ENCODE assay signal across 1 cellular context in the genomic region with DNA sequence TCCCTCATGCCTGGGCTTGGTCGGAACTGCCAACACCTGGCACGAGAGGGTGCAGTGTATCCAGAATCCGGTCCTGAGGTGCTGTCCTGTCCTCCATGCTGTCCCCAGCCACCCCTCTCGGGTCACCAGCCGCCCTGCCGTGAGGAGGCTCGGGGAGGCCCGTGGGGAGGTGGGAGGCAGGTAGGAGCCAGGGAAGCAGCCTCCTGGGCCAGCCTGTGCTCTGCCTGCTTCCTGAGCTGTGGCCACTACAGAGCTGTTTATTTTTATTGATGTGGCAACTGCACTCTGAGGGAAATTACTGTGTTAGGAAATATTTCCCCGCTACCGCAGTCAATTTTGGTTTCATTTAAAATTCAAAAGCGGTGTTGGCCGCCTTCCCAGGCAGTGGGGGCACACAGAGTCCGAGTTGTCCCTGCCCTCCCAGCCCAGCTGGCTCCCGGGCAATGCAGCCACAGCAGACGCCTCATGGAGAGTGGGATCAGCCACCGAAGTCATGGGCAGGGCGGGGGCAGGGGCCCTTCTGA.
TF ChIP-seq lines count a peak whose summit lies in the region.

No MANE protein-coding gene starts in this region.

TF ChIP-seq in HEK293, 187 proteins besides CTCF, POLR2A, EP300 and RAD21 (continued from another document):
- TF ChIP-seq, protein P1, sequence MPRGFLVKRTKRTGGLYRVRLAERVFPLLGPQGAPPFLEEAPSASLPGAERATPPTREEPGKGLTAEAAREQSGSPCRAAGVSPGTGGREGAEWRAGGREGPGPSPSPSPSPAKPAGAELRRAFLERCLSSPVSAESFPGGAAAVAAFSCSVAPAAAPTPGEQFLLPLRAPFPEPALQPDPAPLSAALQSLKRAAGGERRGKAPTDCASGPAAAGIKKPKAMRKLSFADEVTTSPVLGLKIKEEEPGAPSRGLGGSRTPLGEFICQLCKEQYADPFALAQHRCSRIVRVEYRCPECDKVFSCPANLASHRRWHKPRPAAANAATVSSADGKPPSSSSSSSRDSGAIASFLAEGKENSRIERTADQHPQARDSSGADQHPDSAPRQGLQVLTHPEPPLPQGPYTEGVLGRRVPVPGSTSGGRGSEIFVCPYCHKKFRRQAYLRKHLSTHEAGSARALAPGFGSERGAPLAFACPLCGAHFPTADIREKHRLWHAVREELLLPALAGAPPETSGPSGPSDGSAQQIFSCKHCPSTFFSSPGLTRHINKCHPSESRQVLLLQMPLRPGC (tag by site-specific recombination; IDR thresholded peaks at IDR 0.05), result no peak
- TF ChIP-seq BCL11A (tag by site-specific recombination; IDR thresholded peaks at IDR 0.05; ENCODE audit: low read depth) (no peak), ZIC2 (tag by site-specific recombination; IDR thresholded peaks at IDR 0.05) (peak; percentile 49), ZNF426 (tag by site-specific recombination; IDR thresholded peaks at IDR 0.05) (no peak), ZNF792 (tag by site-specific recombination; IDR thresholded peaks at IDR 0.05) (no peak), ZNF544 (tag by site-specific recombination; IDR thresholded peaks at IDR 0.05) (no peak), ZNF768 (tag by site-specific recombination; IDR thresholded peaks at IDR 0.05) (no peak), ZNF169 (tag by site-specific recombination; IDR thresholded peaks at IDR 0.05) (no peak), ZFP41 (tag by site-specific recombination; IDR thresholded peaks at IDR 0.05; ENCODE audit: borderline replicate concordance) (no peak), ZNF48 (tag by site-specific recombination; IDR thresholded peaks at IDR 0.05) (no peak), ZFHX2 (tag by site-specific recombination; conservative IDR thresholded peaks at IDR 0.05) (no peak), KLF7 (tag by site-specific recombination; IDR thresholded peaks at IDR 0.05; ENCODE audit: borderline replicate concordance) (no peak), GLIS1 (tag by site-specific recombination; IDR thresholded peaks at IDR 0.05) (peak; percentile 70), ZNF571 (tag by site-specific recombination; IDR thresholded peaks at IDR 0.05) (no peak), ZNF24 (tag by site-specific recombination; IDR thresholded peaks at IDR 0.05) (no peak), ZNF140 (tag by site-specific recombination; IDR thresholded peaks at IDR 0.05) (no peak), ZNF785 (tag by site-specific recombination; IDR thresholded peaks at IDR 0.05) (no peak), IKZF3 (tag by site-specific recombination; IDR thresholded peaks at IDR 0.05) (0 out of 2 replicates have a peak, but pooled peaks have one; percentile 13), ZNF174 (tag by site-specific recombination; IDR thresholded peaks at IDR 0.05) (no peak), ZNF580 (tag by site-specific recombination; IDR thresholded peaks at IDR 0.05) (no peak), SALL2 (tag by site-specific recombination; IDR thresholded peaks at IDR 0.05; ENCODE audit: borderline replicate concordance) (no peak), ZNF132 (tag by site-specific recombination; IDR thresholded peaks at IDR 0.05; ENCODE audit: borderline replicate concordance) (no peak), ZEB2 (tag by site-specific recombination; IDR thresholded peaks at IDR 0.05) (0 out of 2 replicates have a peak, but pooled peaks have one; percentile 35), ZNF112 (tag by site-specific recombination; IDR thresholded peaks at IDR 0.05) (no peak), ZBTB8A (tag by site-specific recombination; IDR thresholded peaks at IDR 0.05) (no peak), ZSCAN4 (tag by site-specific recombination; IDR thresholded peaks at IDR 0.05) (no peak), ZNF311 (tag by site-specific recombination; IDR thresholded peaks at IDR 0.05; ENCODE audit: borderline replicate concordance) (no peak), ZNF623 (tag by site-specific recombination; IDR thresholded peaks at IDR 0.05) (no peak), ZNF223 (tag by site-specific recombination; IDR thresholded peaks at IDR 0.05) (no peak), ZNF791 (tag by site-specific recombination; IDR thresholded peaks at IDR 0.05) (no peak), ZNF473 (tag by site-specific recombination; IDR thresholded peaks at IDR 0.05) (no peak), OSR2 (tag by site-specific recombination; IDR thresholded peaks at IDR 0.05) (peak; percentile 84), ZFP69B (tag by site-specific recombination; IDR thresholded peaks at IDR 0.05) (no peak), ZNF549 (tag by site-specific recombination; IDR thresholded peaks at IDR 0.05) (no peak), ZNF776 (tag by site-specific recombination; IDR thresholded peaks at IDR 0.05; ENCODE audit: borderline replicate concordance) (no peak), SETDB1 (IDR thresholded peaks at IDR 0.05; ENCODE audit: insufficient read length, low read length) (no peak), ZNF610 (tag by site-specific recombination; IDR thresholded peaks at IDR 0.05; ENCODE audit: borderline replicate concordance) (no peak), ZBTB48 (tag by site-specific recombination; IDR thresholded peaks at IDR 0.05) (no peak), ZNF239 (tag by site-specific recombination; IDR thresholded peaks at IDR 0.05) (no peak), ZNF670 (tag by site-specific recombination; IDR thresholded peaks at IDR 0.05; ENCODE audit: low read depth) (no peak), ZNF600 (tag by site-specific recombination; IDR thresholded peaks at IDR 0.05) (no peak), ZBTB21 (tag by site-specific recombination; IDR thresholded peaks at IDR 0.05) (no peak), PRDM6 (tag by site-specific recombination; IDR thresholded peaks at IDR 0.05) (no peak)
- TF ChIP-seq, protein P2, sequence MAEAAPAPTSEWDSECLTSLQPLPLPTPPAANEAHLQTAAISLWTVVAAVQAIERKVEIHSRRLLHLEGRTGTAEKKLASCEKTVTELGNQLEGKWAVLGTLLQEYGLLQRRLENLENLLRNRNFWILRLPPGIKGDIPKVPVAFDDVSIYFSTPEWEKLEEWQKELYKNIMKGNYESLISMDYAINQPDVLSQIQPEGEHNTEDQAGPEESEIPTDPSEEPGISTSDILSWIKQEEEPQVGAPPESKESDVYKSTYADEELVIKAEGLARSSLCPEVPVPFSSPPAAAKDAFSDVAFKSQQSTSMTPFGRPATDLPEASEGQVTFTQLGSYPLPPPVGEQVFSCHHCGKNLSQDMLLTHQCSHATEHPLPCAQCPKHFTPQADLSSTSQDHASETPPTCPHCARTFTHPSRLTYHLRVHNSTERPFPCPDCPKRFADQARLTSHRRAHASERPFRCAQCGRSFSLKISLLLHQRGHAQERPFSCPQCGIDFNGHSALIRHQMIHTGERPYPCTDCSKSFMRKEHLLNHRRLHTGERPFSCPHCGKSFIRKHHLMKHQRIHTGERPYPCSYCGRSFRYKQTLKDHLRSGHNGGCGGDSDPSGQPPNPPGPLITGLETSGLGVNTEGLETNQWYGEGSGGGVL (tag by site-specific recombination; IDR thresholded peaks at IDR 0.05), result peak; percentile 27
- TF ChIP-seq, protein P3, sequence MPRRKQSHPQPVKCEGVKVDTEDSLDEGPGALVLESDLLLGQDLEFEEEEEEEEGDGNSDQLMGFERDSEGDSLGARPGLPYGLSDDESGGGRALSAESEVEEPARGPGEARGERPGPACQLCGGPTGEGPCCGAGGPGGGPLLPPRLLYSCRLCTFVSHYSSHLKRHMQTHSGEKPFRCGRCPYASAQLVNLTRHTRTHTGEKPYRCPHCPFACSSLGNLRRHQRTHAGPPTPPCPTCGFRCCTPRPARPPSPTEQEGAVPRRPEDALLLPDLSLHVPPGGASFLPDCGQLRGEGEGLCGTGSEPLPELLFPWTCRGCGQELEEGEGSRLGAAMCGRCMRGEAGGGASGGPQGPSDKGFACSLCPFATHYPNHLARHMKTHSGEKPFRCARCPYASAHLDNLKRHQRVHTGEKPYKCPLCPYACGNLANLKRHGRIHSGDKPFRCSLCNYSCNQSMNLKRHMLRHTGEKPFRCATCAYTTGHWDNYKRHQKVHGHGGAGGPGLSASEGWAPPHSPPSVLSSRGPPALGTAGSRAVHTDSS (tag by site-specific recombination; IDR thresholded peaks at IDR 0.05), result no peak
- TF ChIP-seq, protein P4, sequence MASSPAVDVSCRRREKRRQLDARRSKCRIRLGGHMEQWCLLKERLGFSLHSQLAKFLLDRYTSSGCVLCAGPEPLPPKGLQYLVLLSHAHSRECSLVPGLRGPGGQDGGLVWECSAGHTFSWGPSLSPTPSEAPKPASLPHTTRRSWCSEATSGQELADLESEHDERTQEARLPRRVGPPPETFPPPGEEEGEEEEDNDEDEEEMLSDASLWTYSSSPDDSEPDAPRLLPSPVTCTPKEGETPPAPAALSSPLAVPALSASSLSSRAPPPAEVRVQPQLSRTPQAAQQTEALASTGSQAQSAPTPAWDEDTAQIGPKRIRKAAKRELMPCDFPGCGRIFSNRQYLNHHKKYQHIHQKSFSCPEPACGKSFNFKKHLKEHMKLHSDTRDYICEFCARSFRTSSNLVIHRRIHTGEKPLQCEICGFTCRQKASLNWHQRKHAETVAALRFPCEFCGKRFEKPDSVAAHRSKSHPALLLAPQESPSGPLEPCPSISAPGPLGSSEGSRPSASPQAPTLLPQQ (tag by site-specific recombination; IDR thresholded peaks at IDR 0.05), result no peak
- TF ChIP-seq, protein P5, sequence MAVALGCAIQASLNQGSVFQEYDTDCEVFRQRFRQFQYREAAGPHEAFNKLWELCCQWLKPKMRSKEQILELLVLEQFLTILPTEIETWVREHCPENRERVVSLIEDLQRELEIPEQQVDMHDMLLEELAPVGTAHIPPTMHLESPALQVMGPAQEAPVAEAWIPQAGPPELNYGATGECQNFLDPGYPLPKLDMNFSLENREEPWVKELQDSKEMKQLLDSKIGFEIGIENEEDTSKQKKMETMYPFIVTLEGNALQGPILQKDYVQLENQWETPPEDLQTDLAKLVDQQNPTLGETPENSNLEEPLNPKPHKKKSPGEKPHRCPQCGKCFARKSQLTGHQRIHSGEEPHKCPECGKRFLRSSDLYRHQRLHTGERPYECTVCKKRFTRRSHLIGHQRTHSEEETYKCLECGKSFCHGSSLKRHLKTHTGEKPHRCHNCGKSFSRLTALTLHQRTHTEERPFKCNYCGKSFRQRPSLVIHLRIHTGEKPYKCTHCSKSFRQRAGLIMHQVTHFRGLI (tag by site-specific recombination; IDR thresholded peaks at IDR 0.05), result no peak
